Comparison of ENCODE assay signal across 8 cellular contexts in genomic region chr4:80073362-80074008, GRCh38. TPM values are rescaled to one million over a fixed set of nuclear protein-coding genes. Genes with fewer than 3 reads are reported as not detected.
A peak's percentile ranks its signal among the peaks of the same experiment; 100 is the strongest.
DNase-seq lines count a peak whose midpoint lies in the region; ATAC-seq and TF ChIP-seq lines count a peak whose summit lies in the region.

No MANE protein-coding gene starts in this region.

- no peaks in the 10 kb centered on the region for H3K9me3 Mint-ChIP-seq in activated naive CD8-positive, alpha-beta T cell (ENCODE audit: low read depth)
- no peaks in the 10 kb centered on the region for H3K9me3 Mint-ChIP-seq in immature natural killer cell

- intact Hi-C loops in testis (cut with DNase I; ENCODE audit: low total_unique reads): loop anchor here (5.0 to 10.0 kb wide), 2 partner anchors 111 to 1111 kb away; no protein-coding TSS in a partner anchor

- H3K4me1 Mint-ChIP-seq in activated naive CD8-positive, alpha-beta T cell (ENCODE audit: low read depth): peaks cover 79% of the 10 kb centered on the region
- H3K4me1 Mint-ChIP-seq in immature natural killer cell: peaks cover 29 to 32% of the 10 kb centered on the region in 2 donors

- no peak for TF ChIP-seq POLR2A in testis (IDR thresholded peaks at IDR 0.05)

- peak overlapping the region; percentile 96 for H3K4me3 Mint-ChIP-seq in activated naive CD8-positive, alpha-beta T cell
- H3K4me3 Mint-ChIP-seq in immature natural killer cell: peak overlapping the region; percentile 81 to 97 (median 90)

- peak overlapping the region; percentile 82 to 89 for H3K27ac ChIP-seq in testis

- 16 to 17% methylated on average over 6 of the region's 6 CpGs for WGBS in testis, 2 donors

- peaks cover 5% of the 10 kb centered on the region for H3K36me3 Mint-ChIP-seq in activated naive CD8-positive, alpha-beta T cell
- no peaks in the 10 kb centered on the region for H3K36me3 Mint-ChIP-seq in immature natural killer cell

- H3K27me3 Mint-ChIP-seq in activated naive CD8-positive, alpha-beta T cell: no peaks in the 10 kb centered on the region
- peaks cover 1 to 13% (median 2%) of the 10 kb centered on the region in 3 donors for H3K27me3 Mint-ChIP-seq in immature natural killer cell (ENCODE audit: low read depth in 3 of 3)

- no peaks in the 10 kb centered on the region for H3K4me1 ChIP-seq in testis

- peak overlapping the region; percentile 85; the same call in 1 of the 2 replicates for H3K4me3 ChIP-seq in GM08714 (ENCODE audit: low read length)
- peak overlapping the region; percentile 86 to 94 for H3K4me3 ChIP-seq in testis

- H3K27me3 ChIP-seq in testis: no peaks in the 10 kb centered on the region

- DNase-seq in KBM-7: peak; percentile 97
- no peak for DNase-seq in immature natural killer cell
- DNase-seq in testis: no peak
- no peak for DNase-seq in left lobe of liver (ENCODE audit: low spot score)
- no peak for DNase-seq in SW 1271 (lab: John Stamatoyannopoulos, UW)

- TF ChIP-seq CTCF in testis (IDR thresholded peaks at IDR 0.05): no peak

- no peaks in the 10 kb centered on the region for H3K9me3 ChIP-seq in testis

- peak; percentile 55 for ATAC-seq in GM21529 (IDR thresholded peaks at IDR 0.05; ENCODE audit: unreplicated experiment)
- ATAC-seq in left lobe of liver: no peak

- H3K27ac Mint-ChIP-seq in activated naive CD8-positive, alpha-beta T cell: peak overlapping the region; percentile 87
- peak overlapping the region; percentile 15 to 91 (median 80) for H3K27ac Mint-ChIP-seq in immature natural killer cell

- no peaks in the 10 kb centered on the region for H3K36me3 ChIP-seq in testis (ENCODE audit: low read depth, missing control alignments)

- in situ Hi-C loops in KBM-7 (cut with MboI; ENCODE audit: low pct_unique_long_range_greater_than_20kb, low sequenced_read_pairs): no loop called here

RNA-seq across cellular contexts. Expression of gene ANTXR2, which starts 0.5 kb away (rescaled TPM):
- polyA plus RNA-seq in immature natural killer cell: 10 to 100 TPM in 1 of 3 donors, 1 to 10 TPM in 2; 8.1 to 13.8 (median 10.0) TPM
- total RNA-seq in testis: 10 to 100 TPM; 23.8 to 30.4 TPM
- polyA plus RNA-seq in testis (ENCODE audit: insufficient read depth, low read depth, low replicate concordance): 30.8 TPM
- total RNA-seq in left lobe of liver: 31.9 TPM
